In the genomic region with DNA sequence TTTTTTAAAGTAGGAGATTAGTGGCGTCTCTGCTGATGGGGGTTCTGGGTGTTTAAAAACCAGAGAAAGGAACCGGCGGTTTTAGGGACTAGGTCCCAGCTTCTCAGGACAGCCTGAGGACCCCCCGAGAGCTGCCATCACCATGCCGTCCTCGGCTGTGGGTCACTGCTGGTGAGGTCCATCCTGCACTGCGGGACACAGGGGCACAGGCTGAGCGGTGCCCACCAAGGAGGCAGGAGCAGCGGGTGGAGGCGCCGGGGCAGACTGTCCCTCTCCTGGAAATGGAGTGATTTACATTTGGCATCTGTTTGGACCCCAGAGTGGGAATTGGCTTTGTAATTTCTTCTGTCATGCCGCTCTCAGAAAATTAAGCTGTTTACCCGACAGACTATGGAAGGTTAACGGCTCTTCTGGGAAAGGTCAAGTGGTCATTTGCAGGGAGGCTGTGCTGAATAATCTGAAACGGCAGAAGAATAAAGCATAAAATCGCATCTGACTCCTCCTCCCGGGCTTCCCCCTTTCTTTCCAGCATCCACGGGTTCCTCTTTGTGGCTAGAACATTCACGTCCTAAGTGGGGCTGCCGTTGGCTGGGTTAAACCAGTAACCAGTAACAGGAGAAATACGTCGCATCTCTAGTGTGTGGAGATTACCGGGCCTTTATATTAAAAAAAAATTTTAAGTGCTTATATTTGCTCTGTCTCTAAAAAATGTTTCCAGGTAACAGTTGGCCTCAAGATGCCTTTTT, we compare ENCODE assay signal across 15 cellular contexts. TPM values are rescaled to one million over a fixed set of nuclear protein-coding genes. Genes with fewer than 3 reads are reported as not detected.
DNase-seq lines count a peak whose midpoint lies in the region; ATAC-seq and TF ChIP-seq lines count a peak whose summit lies in the region.
"Had no signal": no experiment of that assay in that cellular context is flagged by ENCODE, and none has a peak within 500 bp of the region (broad histone marks: within the 10 kb centered on the region; RNA-seq: fewer than 3 reads in every experiment).

No MANE protein-coding gene starts in this region.

- H3K4me1 Mint-ChIP-seq in activated CD4-positive, alpha-beta memory T cell treated with anti-CD3 and anti-CD28 coated beads for 36 hours (ENCODE audit: low read depth) = peaks cover 12% of the 10 kb centered on the region
- H3K4me1 Mint-ChIP-seq: endodermal cell had no signal

- no peaks in the 10 kb centered on the region for H3K27me3 Mint-ChIP-seq in activated CD4-positive, alpha-beta memory T cell treated with anti-CD3 and anti-CD28 coated beads for 36 hours

- H3K27ac Mint-ChIP-seq in activated CD4-positive, alpha-beta memory T cell treated with anti-CD3 and anti-CD28 coated beads for 36 hours = no peak overlapping the region
- H3K27ac Mint-ChIP-seq: activated T-helper 2 cell treated with anti-CD3 and anti-CD28 coated beads, Interferon-gamma antibody, Interleukin-2, Interleukin-4, amounts not matched to agents 10 μg/mL and 5 μg/mL and 100 μg/mL, durations not matched to agents 14 hours and 24 hours and 36 hours; endodermal cell had no signal

- intact Hi-C loops in left lung (cut with DNase I) = no loop called here
- intact Hi-C loops in activated CD4-positive, alpha-beta memory T cell treated with anti-CD3 and anti-CD28 coated beads for 36 hours (cut with micrococcal nuclease) = no loop called here

- ATAC-seq in left lung (peak; percentile 66), GM19463 (IDR thresholded peaks at IDR 0.05; ENCODE audit: unreplicated experiment) (no peak)

- H3K27me3 ChIP-seq in BLaER1 treated with 17β-estradiol and CSF1 and Interleukin-3, amounts not matched to agents 10 nM and 100 nM = peaks cover 11 to 31% (median 24%) of the 10 kb centered on the region in 11 experiments
- no peaks in the 10 kb centered on the region for H3K27me3 ChIP-seq in left lung
- H3K27me3 ChIP-seq: sigmoid colon had no signal

- DNase-seq in Kasumi-1 (lab: John Stamatoyannopoulos, UW) (peak; percentile 72 to 75), NOMO-1 (lab: John Stamatoyannopoulos, UW; ENCODE audit: unreplicated experiment in 2 of 2) (peak; percentile 49 to 56), left lung (no peak), HuH-7.5 (ENCODE audit: low spot score) (no peak), SW480 (ENCODE audit: low spot score) (no peak)
- no peak for DNase-seq in activated CD4-positive, alpha-beta memory T cell treated with anti-CD3 and anti-CD28 coated beads for 36 hours
- DNase-seq: endodermal cell, MM.1S, sigmoid colon had no signal

- POLR2A ChIA-PET in activated CD4-positive, alpha-beta memory T cell treated with anti-CD3 and anti-CD28 coated beads for 36 hours (lab: Charles Lee) = no interaction called here

- peaks cover 1% of the 10 kb centered on the region for H3K36me3 Mint-ChIP-seq in activated CD4-positive, alpha-beta memory T cell treated with anti-CD3 and anti-CD28 coated beads for 36 hours

- CTCF ChIA-PET in activated CD4-positive, alpha-beta memory T cell treated with anti-CD3 and anti-CD28 coated beads for 36 hours (lab: Charles Lee) = no interaction called here

- H4K20me1 ChIP-seq in BLaER1 treated with 17β-estradiol and CSF1 and Interleukin-3, amounts not matched to agents 10 nM and 100 nM = 0 out of 22 replicates have a peak, but pooled peaks cover 0 to 8% (median 0%) of the 10 kb centered on the region in 11 experiments

- TF ChIP-seq CTCF in left lung (IDR thresholded peaks at IDR 0.05) = no peak

- no peaks in the 10 kb centered on the region for H3K9me3 Mint-ChIP-seq in activated CD4-positive, alpha-beta memory T cell treated with anti-CD3 and anti-CD28 coated beads for 36 hours
- H3K9me3 Mint-ChIP-seq: activated T-helper 2 cell treated with anti-CD3 and anti-CD28 coated beads, Interferon-gamma antibody, Interleukin-2, Interleukin-4, amounts not matched to agents 10 μg/mL and 5 μg/mL and 100 μg/mL, durations not matched to agents 14 hours and 24 hours and 36 hours; endodermal cell had no signal

- H3K9me3 ChIP-seq in BLaER1 treated with 17β-estradiol and CSF1 and Interleukin-3, amounts not matched to agents 10 nM and 100 nM (replicated peaks in 1 of 11) = no peaks in the 10 kb centered on the region
- H3K9me3 ChIP-seq in left lung = no peaks in the 10 kb centered on the region
- H3K9me3 ChIP-seq: sigmoid colon had no signal

- H3K4me3 ChIP-seq in BLaER1 treated with 17β-estradiol and CSF1 and Interleukin-3, amounts not matched to agents 10 nM and 100 nM = no peak overlapping the region
- H3K4me3 ChIP-seq in left lung = no peak overlapping the region
- H3K4me3 ChIP-seq: sigmoid colon had no signal

- H3K36me3 ChIP-seq in BLaER1 treated with 17β-estradiol and CSF1 and Interleukin-3, amounts not matched to agents 10 nM and 100 nM = no peaks in the 10 kb centered on the region; a peak in 1 of 22 replicates
- H3K36me3 ChIP-seq in left lung = no peaks in the 10 kb centered on the region

- H3K27ac ChIP-seq in BLaER1 treated with 17β-estradiol and CSF1 and Interleukin-3, amounts not matched to agents 10 nM and 100 nM = no peak overlapping the region
- H3K27ac ChIP-seq in left lung = no peak overlapping the region
- H3K27ac ChIP-seq: sigmoid colon had no signal

- peak overlapping the region in 10 of 11 experiments; percentile 44 to 77 (median 67); a peak in 16 of 22 replicates for H3K4me2 ChIP-seq in BLaER1 treated with 17β-estradiol and CSF1 and Interleukin-3, amounts not matched to agents 10 nM and 100 nM

- H3K9ac ChIP-seq in BLaER1 treated with 17β-estradiol and CSF1 and Interleukin-3, amounts not matched to agents 10 nM and 100 nM = no peak overlapping the region

- no peak overlapping the region for H3K4me3 Mint-ChIP-seq in activated CD4-positive, alpha-beta memory T cell treated with anti-CD3 and anti-CD28 coated beads for 36 hours
- H3K4me3 Mint-ChIP-seq: endodermal cell had no signal

- H3K4me1 ChIP-seq in BLaER1 treated with 17β-estradiol and CSF1 and Interleukin-3, amounts not matched to agents 10 nM and 100 nM = peaks cover 10 to 19% (median 14%) of the 10 kb centered on the region in 10 experiments
- no peaks in the 10 kb centered on the region for H3K4me1 ChIP-seq in left lung
- H3K4me1 ChIP-seq: sigmoid colon had no signal

RNA-seq across cellular contexts. Expression of a gene that starts 31.7 kb away (rescaled TPM):
- total RNA-seq in left lung = 10 to 100 TPM; 18.4 to 26.8 TPM
- total RNA-seq in activated CD4-positive, alpha-beta memory T cell treated with anti-CD3 and anti-CD28 coated beads for 36 hours = 10 to 100 TPM; 10.1 to 12.3 TPM

RNA-seq across cellular contexts. Expression of a gene that starts 43.5 kb away (rescaled TPM):
- not detected for total RNA-seq in left lung
- total RNA-seq in activated CD4-positive, alpha-beta memory T cell treated with anti-CD3 and anti-CD28 coated beads for 36 hours = not detected
- total RNA-seq: activated T-helper 2 cell treated with anti-CD3 and anti-CD28 coated beads, Interferon-gamma antibody, Interleukin-2, Interleukin-4, amounts not matched to agents 10 μg/mL and 5 μg/mL and 100 μg/mL, durations not matched to agents 14 hours and 24 hours and 36 hours; glomerular endothelial cell; kidney epithelial cell; OCI-LY7; sigmoid colon had no signal

Comparison
In these comparisons a context has a peak if more than half of its experiments do, and no peak if none do; other contexts are left out.
1. DNase-seq: peak in Kasumi-1 (2 of 2) and NOMO-1 (2 of 2); none in left lung (0 of 2), activated CD4-positive, alpha-beta memory T cell treated with anti-CD3 and anti-CD28 coated beads for 36 hours (single experiment), HuH-7.5 (single experiment) and SW480 (single experiment).